ENCODE assay signal across 14 cellular contexts in genomic region chr9:3971391-3972082, GRCh38.
"Had no signal": no experiment of that assay in that cellular context is flagged by ENCODE, and none has a peak within 500 bp of the region (broad histone marks: within the 10 kb centered on the region; RNA-seq: fewer than 3 reads in every experiment).

No MANE protein-coding gene starts in this region.

- H3K27me3 Mint-ChIP-seq: activated naive CD4-positive, alpha-beta T cell treated with anti-CD3 and anti-CD28 coated beads, Interleukin-2, amount 10 ng/mL, durations not matched to agents 7 days and 5 days; progenitor cell of endocrine pancreas had no signal

- H3K27ac Mint-ChIP-seq: activated CD4-positive, alpha-beta memory T cell treated with anti-CD3 and anti-CD28 coated beads, Interleukin-2, amount 10 ng/mL, durations not matched to agents 7 days and 5 days; activated CD4-positive, alpha-beta T cell treated with anti-CD3 and anti-CD28 coated beads for 36 hours; activated naive CD4-positive, alpha-beta T cell treated with anti-CD3 and anti-CD28 coated beads, Interleukin-2, amount 10 ng/mL, durations not matched to agents 7 days and 5 days; activated T-cell treated with anti-CD3 and anti-CD28 coated beads, Interleukin-2, amount 50 U/mL, for 24 hours; nephron; progenitor cell of endocrine pancreas had no signal

- H3K4me3 Mint-ChIP-seq: activated CD4-positive, alpha-beta memory T cell treated with anti-CD3 and anti-CD28 coated beads, Interleukin-2, amount 10 ng/mL, durations not matched to agents 7 days and 5 days; activated CD4-positive, alpha-beta T cell treated with anti-CD3 and anti-CD28 coated beads for 36 hours; activated naive CD4-positive, alpha-beta T cell treated with anti-CD3 and anti-CD28 coated beads, Interleukin-2, amount 10 ng/mL, durations not matched to agents 7 days and 5 days; activated T-cell treated with anti-CD3 and anti-CD28 coated beads, Interleukin-2, amount 50 U/mL, for 24 hours; nephron had no signal

- ATAC-seq: activated CD4-positive, alpha-beta T cell treated with anti-CD3 and anti-CD28 coated beads for 36 hours; stimulated activated naive CD8-positive, alpha-beta T cell treated with anti-CD3 and anti-CD28 coated beads, Interleukin-15, Interleukin-2, amounts not matched to agents 100 U/mL and 50 U/mL, for 24 hours had no signal

- H3K9me3 Mint-ChIP-seq: activated CD4-positive, alpha-beta memory T cell treated with anti-CD3 and anti-CD28 coated beads, Interleukin-2, amount 10 ng/mL, durations not matched to agents 7 days and 5 days; activated naive CD4-positive, alpha-beta T cell treated with anti-CD3 and anti-CD28 coated beads, Interleukin-2, amount 10 ng/mL, durations not matched to agents 7 days and 5 days; activated T-cell treated with anti-CD3 and anti-CD28 coated beads, Interleukin-2, amount 50 U/mL, for 24 hours; nephron had no signal

- DNase-seq: activated CD4-positive, alpha-beta memory T cell treated with anti-CD3 and anti-CD28 coated beads, Interleukin-2, amount 10 ng/mL, durations not matched to agents 7 days and 5 days; activated CD4-positive, alpha-beta T cell treated with anti-CD3 and anti-CD28 coated beads for 36 hours; activated naive CD4-positive, alpha-beta T cell treated with anti-CD3 and anti-CD28 coated beads, Interleukin-2, amount 10 ng/mL, durations not matched to agents 7 days and 5 days; activated T-cell treated with anti-CD3 and anti-CD28 coated beads, Interleukin-2, amount 50 U/mL, for 24 hours; central memory CD4-positive, alpha-beta T cell; colonic mucosa; kidney glomerular epithelial cell; nucleus accumbens; stimulated activated CD4-positive, alpha-beta T cell treated with anti-CD3 and anti-CD28 coated beads, Interleukin-4, amount 100 ng/mL, for 24 hours; stimulated activated naive CD8-positive, alpha-beta T cell treated with anti-CD3 and anti-CD28 coated beads, Interleukin-15, Interleukin-2, amounts not matched to agents 100 U/mL and 50 U/mL, for 24 hours; transverse colon; WERI-Rb-1 had no signal

- H3K36me3 Mint-ChIP-seq: activated naive CD4-positive, alpha-beta T cell treated with anti-CD3 and anti-CD28 coated beads, Interleukin-2, amount 10 ng/mL, durations not matched to agents 7 days and 5 days had no signal

- H3K4me1 Mint-ChIP-seq: activated CD4-positive, alpha-beta memory T cell treated with anti-CD3 and anti-CD28 coated beads, Interleukin-2, amount 10 ng/mL, durations not matched to agents 7 days and 5 days; activated CD4-positive, alpha-beta T cell treated with anti-CD3 and anti-CD28 coated beads for 36 hours; activated naive CD4-positive, alpha-beta T cell treated with anti-CD3 and anti-CD28 coated beads, Interleukin-2, amount 10 ng/mL, durations not matched to agents 7 days and 5 days had no signal
